26 cellular contexts compared by ENCODE assay signal in the genomic region with DNA sequence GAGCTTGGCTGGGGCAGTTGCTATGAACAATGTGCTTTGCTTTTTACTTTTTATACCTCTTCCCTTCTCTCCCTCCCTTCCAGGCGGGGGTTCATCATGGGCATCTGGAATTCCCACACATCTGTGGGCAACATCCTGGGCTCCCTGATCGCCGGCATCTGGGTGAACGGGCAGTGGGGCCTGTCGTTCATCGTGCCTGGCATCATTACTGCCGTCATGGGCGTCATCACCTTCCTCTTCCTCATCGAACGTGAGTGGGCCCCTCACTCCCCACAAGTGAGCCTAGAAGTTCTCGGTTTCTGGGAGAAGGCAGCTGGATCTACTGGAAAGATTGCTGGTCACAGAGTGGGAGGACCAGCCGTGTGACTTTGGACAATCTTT.
"Had no signal": no experiment of that assay in that cellular context is flagged by ENCODE, and none has a peak within 500 bp of the region (broad histone marks: within the 10 kb centered on the region; RNA-seq: fewer than 3 reads in every experiment).

No MANE protein-coding gene starts in this region.

- H3K27me3 Mint-ChIP-seq: dendritic cell treated with granulocyte-macrophage colony-stimulating factor and Interleukin-4, amounts not matched to agents 40 ng/mL and 50 ng/mL, for 4 days; memory B cell had no signal

- H3K4me1 ChIP-seq: colonic mucosa, gastrocnemius medialis, pancreas, right lobe of liver, upper lobe of left lung had no signal

- DNase-seq: colonic mucosa; effector CD8-positive, alpha-beta T cell; foreskin fibroblast; gastrocnemius medialis; head of caudate nucleus; midbrain; occipital lobe; pancreas; retina; right lobe of liver; small intestine; stimulated activated CD4-positive, alpha-beta T cell treated with anti-CD3 and anti-CD28 coated beads, Interleukin-15, amount 100 ng/mL, for 24 hours; stimulated activated CD4-positive, alpha-beta T cell treated with anti-CD3 and anti-CD28 coated beads, Interleukin-2, amount 100 ng/mL, for 48 hours; stimulated activated naive B cell treated with anti-CD40 and anti-IgM and Interleukin-4, amounts not matched to agents 10 μg/mL and 1 μg/mL and 100 μg/mL, for 72 hours; upper lobe of left lung had no signal

- ATAC-seq: esophagus mucosa; gastrocnemius medialis; naive thymus-derived CD4-positive, alpha-beta T cell; pancreas; right lobe of liver; stimulated activated naive B cell treated with anti-CD40 and anti-IgM and Interleukin-4, amounts not matched to agents 10 μg/mL and 1 μg/mL and 100 μg/mL, for 72 hours had no signal

- H3K4me3 Mint-ChIP-seq: dendritic cell treated with granulocyte-macrophage colony-stimulating factor and Interleukin-4, amounts not matched to agents 40 ng/mL and 50 ng/mL, for 4 days; endodermal cell; memory B cell; naive thymus-derived CD4-positive, alpha-beta T cell; nephron; stimulated activated naive B cell treated with anti-CD40 and anti-IgM and Interleukin-4, amounts not matched to agents 10 μg/mL and 1 μg/mL and 100 μg/mL, for 72 hours; stimulated activated naive CD8-positive, alpha-beta T cell treated with anti-CD3 and anti-CD28 coated beads, Interleukin-15, Interleukin-2, amounts not matched to agents 100 ng/mL and 50 ng/mL, for 24 hours had no signal

- H3K27ac Mint-ChIP-seq: endodermal cell; memory B cell; naive thymus-derived CD4-positive, alpha-beta T cell; nephron; stimulated activated naive B cell treated with anti-CD40 and anti-IgM and Interleukin-4, amounts not matched to agents 10 μg/mL and 1 μg/mL and 100 μg/mL, for 72 hours; stimulated activated naive CD8-positive, alpha-beta T cell treated with anti-CD3 and anti-CD28 coated beads, Interleukin-15, Interleukin-2, amounts not matched to agents 100 ng/mL and 50 ng/mL, for 24 hours had no signal

- H3K9me3 Mint-ChIP-seq: dendritic cell treated with granulocyte-macrophage colony-stimulating factor and Interleukin-4, amounts not matched to agents 40 ng/mL and 50 ng/mL, for 4 days; endodermal cell; memory B cell; naive thymus-derived CD4-positive, alpha-beta T cell; nephron; stimulated activated naive B cell treated with anti-CD40 and anti-IgM and Interleukin-4, amounts not matched to agents 10 μg/mL and 1 μg/mL and 100 μg/mL, for 72 hours; stimulated activated naive CD8-positive, alpha-beta T cell treated with anti-CD3 and anti-CD28 coated beads, Interleukin-15, Interleukin-2, amounts not matched to agents 100 ng/mL and 50 ng/mL, for 24 hours had no signal

- H3K9me3 ChIP-seq: colonic mucosa, gastrocnemius medialis, pancreas, right lobe of liver, thoracic aorta, tibial nerve, upper lobe of left lung had no signal

- H3K27ac ChIP-seq: colonic mucosa, epithelial cell of prostate, gastrocnemius medialis, pancreas, right lobe of liver, thoracic aorta, tibial nerve, upper lobe of left lung had no signal

- H3K27me3 ChIP-seq: colonic mucosa, pancreas, right lobe of liver, tibial nerve, upper lobe of left lung had no signal

- H3K36me3 Mint-ChIP-seq: naive thymus-derived CD4-positive, alpha-beta T cell had no signal

- H3K4me1 Mint-ChIP-seq: memory B cell; nephron; stimulated activated naive B cell treated with anti-CD40 and anti-IgM and Interleukin-4, amounts not matched to agents 10 μg/mL and 1 μg/mL and 100 μg/mL, for 72 hours had no signal

- H3K4me3 ChIP-seq: colonic mucosa, gastrocnemius medialis, lung, pancreas, right lobe of liver, thoracic aorta, tibial nerve, upper lobe of left lung had no signal

- H3K36me3 ChIP-seq: colonic mucosa, gastrocnemius medialis, pancreas, right lobe of liver, thoracic aorta, tibial nerve, upper lobe of left lung had no signal
